Comparison of ENCODE assay signal across 11 cellular contexts in the genomic region with DNA sequence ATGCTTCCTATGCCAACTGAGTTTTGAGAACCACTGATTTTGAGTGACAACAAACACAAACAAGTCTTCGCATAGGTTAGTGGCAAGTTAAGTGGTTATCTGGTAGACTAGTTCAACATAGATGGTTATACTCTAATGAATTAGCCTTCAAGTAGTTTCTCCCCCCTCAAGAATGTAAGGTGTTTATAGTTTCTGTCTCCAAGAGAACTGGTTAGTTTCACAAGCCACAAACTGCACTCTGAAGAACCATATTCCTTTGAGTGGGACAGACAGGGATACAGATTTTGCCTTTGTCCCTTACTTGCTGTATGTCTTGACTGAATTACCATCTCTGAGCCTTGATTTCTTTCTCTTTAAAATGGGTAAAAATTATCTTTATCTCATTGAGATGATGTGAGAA. TPM values are rescaled to one million over a fixed set of nuclear protein-coding genes. Genes with fewer than 3 reads are reported as not detected.
"Had no signal": no experiment of that assay in that cellular context is flagged by ENCODE, and none has a peak within 500 bp of the region (broad histone marks: within the 10 kb centered on the region; RNA-seq: fewer than 3 reads in every experiment).

No MANE protein-coding gene starts in this region.

- H3K4me3 ChIP-seq: GM23248, GM23338, HAP-1 had no signal

- FAIRE-seq: H1, H54 had no signal

- DNase-seq: GM23248, GOT3, H7, H9, HCEC 1CT, HFFc6 had no signal

- H3K4me1 ChIP-seq: HAP-1 had no signal

- H3K4me2 ChIP-seq: GM23338 had no signal

- H3K27ac ChIP-seq: GM23248 had no signal

- H3K9me3 ChIP-seq: HAP-1 had no signal

- ATAC-seq: GM23338, HCT116 had no signal

RNA-seq across cellular contexts. Expression of gene PASD1, which starts 41.5 kb away (rescaled TPM):
- polyA plus RNA-seq: GM23248, GM23338 had no signal
